In the genomic region with DNA sequence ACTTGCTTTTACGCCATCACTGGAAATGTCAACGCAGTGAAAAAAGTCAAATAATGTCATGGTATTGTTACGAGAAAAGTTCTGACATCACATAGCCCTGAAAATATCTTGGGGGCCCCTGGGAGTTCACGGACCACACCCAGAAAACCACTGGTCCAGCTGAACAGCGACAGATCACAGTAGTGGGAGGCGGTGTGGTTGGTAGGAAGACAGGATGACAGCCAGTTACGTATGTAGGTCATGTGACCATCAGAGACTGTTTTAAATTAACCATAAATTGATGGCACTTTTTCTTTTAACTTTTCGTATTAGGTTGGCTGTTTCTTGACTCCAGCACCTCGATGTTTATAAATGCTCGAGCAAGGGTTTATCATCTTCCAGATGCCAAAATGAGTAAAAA, we compare ENCODE assay signal across 19 cellular contexts.
"Had no signal": no experiment of that assay in that cellular context is flagged by ENCODE, and none has a peak within 500 bp of the region (broad histone marks: within the 10 kb centered on the region; RNA-seq: fewer than 3 reads in every experiment).

No MANE protein-coding gene starts in this region.

- ATAC-seq: activated T-cell treated with anti-CD3 and anti-CD28 coated beads, Interleukin-2, amount 50 U/mL, for 72 hours; T-cell had no signal

- H3K27ac Mint-ChIP-seq: activated CD4-positive, alpha-beta memory T cell treated with anti-CD3 and anti-CD28 coated beads for 36 hours; activated CD4-positive, alpha-beta T cell treated with anti-CD3 and anti-CD28 coated beads, Interleukin-2, amount 10 ng/mL, durations not matched to agents 7 days and 5 days; activated naive CD8-positive, alpha-beta T cell treated with anti-CD3 and anti-CD28 coated beads, Interleukin-2, amount 10 ng/mL, durations not matched to agents 7 days and 5 days; activated T-cell treated with anti-CD3 and anti-CD28 coated beads, Interleukin-2, amount 50 U/mL, for 72 hours; T-cell had no signal

- H3K9me3 Mint-ChIP-seq: activated CD4-positive, alpha-beta memory T cell treated with anti-CD3 and anti-CD28 coated beads for 36 hours; activated CD4-positive, alpha-beta T cell treated with anti-CD3 and anti-CD28 coated beads, Interleukin-2, amount 10 ng/mL, durations not matched to agents 7 days and 5 days; activated naive CD8-positive, alpha-beta T cell treated with anti-CD3 and anti-CD28 coated beads, Interleukin-2, amount 10 ng/mL, durations not matched to agents 7 days and 5 days; activated T-cell treated with anti-CD3 and anti-CD28 coated beads, Interleukin-2, amount 50 U/mL, for 72 hours; T-cell had no signal

- DNase-seq: activated CD4-positive, alpha-beta memory T cell treated with anti-CD3 and anti-CD28 coated beads for 36 hours; activated CD4-positive, alpha-beta T cell treated with anti-CD3 and anti-CD28 coated beads, Interleukin-2, amount 10 ng/mL, durations not matched to agents 7 days and 5 days; activated CD4-positive, CD25-positive, alpha-beta regulatory T cell; activated CD8-positive, alpha-beta memory T cell treated with anti-CD3 and anti-CD28 coated beads, Interleukin-2, amount 50 U/mL, for 4 hours; activated naive CD4-positive, alpha-beta T cell treated with anti-CD3 and anti-CD28 coated beads, Interleukin-2, amount 50 U/mL, for 16 hours; activated naive CD8-positive, alpha-beta T cell treated with anti-CD3 and anti-CD28 coated beads, Interleukin-2, amount 10 ng/mL, durations not matched to agents 7 days and 5 days; activated T-cell treated with anti-CD3 and anti-CD28 coated beads, Interleukin-2, amount 50 U/mL, for 72 hours; adrenal gland; anterior cingulate cortex; KG1; NCI-H1048; NCI-H146; NCI-H1930; NCI-H2171; NCI-H226; NCI-H526 treated with DMSO at 0.1 percent for 48 hours; NCI-H82; SIG-M5 had no signal

- H3K4me3 Mint-ChIP-seq: activated CD4-positive, alpha-beta memory T cell treated with anti-CD3 and anti-CD28 coated beads for 36 hours; activated CD4-positive, alpha-beta T cell treated with anti-CD3 and anti-CD28 coated beads, Interleukin-2, amount 10 ng/mL, durations not matched to agents 7 days and 5 days; activated naive CD8-positive, alpha-beta T cell treated with anti-CD3 and anti-CD28 coated beads, Interleukin-2, amount 10 ng/mL, durations not matched to agents 7 days and 5 days; activated T-cell treated with anti-CD3 and anti-CD28 coated beads, Interleukin-2, amount 50 U/mL, for 72 hours; T-cell had no signal

- H3K27me3 Mint-ChIP-seq: activated CD4-positive, alpha-beta memory T cell treated with anti-CD3 and anti-CD28 coated beads for 36 hours; activated CD4-positive, alpha-beta T cell treated with anti-CD3 and anti-CD28 coated beads, Interleukin-2, amount 10 ng/mL, durations not matched to agents 7 days and 5 days; activated naive CD8-positive, alpha-beta T cell treated with anti-CD3 and anti-CD28 coated beads, Interleukin-2, amount 10 ng/mL, durations not matched to agents 7 days and 5 days; T-cell had no signal
